Comparison of ENCODE assay signal across 21 cellular contexts in the genomic region with DNA sequence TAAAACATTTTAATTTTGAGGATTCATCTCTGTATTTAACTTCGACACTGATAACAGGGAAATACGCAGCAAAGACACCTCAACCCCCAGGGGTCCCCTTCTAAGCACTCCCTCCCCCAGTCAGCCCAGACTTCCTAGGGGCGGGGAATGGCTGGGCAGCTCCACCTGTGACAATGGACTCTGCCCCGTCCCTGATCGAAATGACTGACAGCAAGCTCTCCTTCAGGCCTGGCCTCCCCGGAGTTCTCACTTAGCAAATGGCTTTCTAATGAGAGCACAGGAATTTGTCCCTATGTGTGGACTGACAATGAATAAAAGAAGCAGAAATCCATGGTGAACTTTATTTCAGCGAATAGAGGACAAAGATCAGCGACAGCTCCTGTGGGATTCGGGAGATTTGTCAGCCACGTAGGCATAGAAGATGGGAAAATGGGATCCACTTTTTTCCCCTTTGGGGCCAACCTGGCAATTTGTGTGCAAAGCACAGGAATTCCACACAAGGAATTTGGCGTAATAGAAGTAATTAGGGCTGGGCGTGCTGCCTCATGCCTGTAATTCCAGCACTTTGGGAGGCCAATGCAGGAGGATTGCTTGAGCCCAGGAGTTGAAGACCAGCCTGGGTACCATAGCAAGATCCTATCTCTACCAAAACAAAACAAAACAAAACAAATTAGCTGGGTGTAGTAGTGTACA.
A peak's percentile ranks its signal among the peaks of the same experiment; 100 is the strongest.
DNase-seq lines count a peak whose midpoint lies in the region; ATAC-seq and TF ChIP-seq lines count a peak whose summit lies in the region.
"Had no signal": no experiment of that assay in that cellular context is flagged by ENCODE, and none has a peak within 500 bp of the region (broad histone marks: within the 10 kb centered on the region; RNA-seq: fewer than 3 reads in every experiment).

No MANE protein-coding gene starts in this region.

- peaks cover 19% of the 10 kb centered on the region for H3K4me1 Mint-ChIP-seq in endodermal cell
- H3K4me1 Mint-ChIP-seq: activated T-helper 17 cell treated with anti-CD3 and anti-CD28 coated beads, Interleukin-2, amount 50 U/mL, for 72 hours had no signal

- H3K4me3 ChIP-seq in endodermal cell (ENCODE audit: low read length) (no peak overlapping the region), upper lobe of right lung (no peak overlapping the region), SJCRH30 (no peak overlapping the region)
- H3K4me3 ChIP-seq: adrenal gland, gastroesophageal sphincter, skin epidermis, tibial artery had no signal

- DNase-seq in NCI-H2227 (lab: John Stamatoyannopoulos, UW; ENCODE audit: unreplicated experiment): peak; percentile 9
- DNase-seq in NCI-H2227 treated with DMSO at 0.1 percent for 48 hours (lab: John Stamatoyannopoulos, UW): no peak
- DNase-seq in endodermal cell: peak; percentile 83
- DNase-seq in mucosa of gallbladder (ENCODE audit: low spot score): peak; percentile 72
- DNase-seq in upper lobe of right lung: peak; percentile 52
- DNase-seq in SJCRH30: no peak
- DNase-seq: activated CD4-positive, CD25-positive, alpha-beta regulatory T cell; activated CD8-positive, alpha-beta memory T cell treated with anti-CD3 and anti-CD28 coated beads for 24 hours; adrenal gland; HFFc6; NCI-H146; NCI-H345 had no signal

- H3K9ac ChIP-seq in endodermal cell (ENCODE audit: extremely low read depth, low read length, poor library complexity, severe bottlenecking): no peak overlapping the region

- ATAC-seq in upper lobe of right lung (no peak), HG03442 (IDR thresholded peaks at IDR 0.05; ENCODE audit: unreplicated experiment) (no peak), GM21528 (IDR thresholded peaks at IDR 0.05; ENCODE audit: low FRiP score, unreplicated experiment) (no peak)
- ATAC-seq: activated T-helper 17 cell treated with anti-CD3 and anti-CD28 coated beads, Interleukin-2, amount 50 U/mL, for 72 hours; gastroesophageal sphincter had no signal

- peaks cover 4% of the 10 kb centered on the region for H3K9me3 ChIP-seq in endodermal cell (ENCODE audit: control insufficient read depth, low read length)
- H3K9me3 ChIP-seq in upper lobe of right lung: no peaks in the 10 kb centered on the region
- H3K9me3 ChIP-seq in SJCRH30 (replicated peaks): no peaks in the 10 kb centered on the region
- H3K9me3 ChIP-seq: adrenal gland, gastroesophageal sphincter, tibial artery had no signal

- no peaks in the 10 kb centered on the region for H3K36me3 ChIP-seq in endodermal cell (ENCODE audit: control insufficient read depth, insufficient read depth, low read length)
- no peaks in the 10 kb centered on the region for H3K36me3 ChIP-seq in upper lobe of right lung
- H3K36me3 ChIP-seq in SJCRH30: no peaks in the 10 kb centered on the region
- H3K36me3 ChIP-seq: adrenal gland, gastroesophageal sphincter, tibial artery had no signal

- intact Hi-C loops in upper lobe of right lung (cut with DNase I): loop anchor here (5.0 to 10.0 kb wide), 2 partner anchors 82 to 105 kb away; no protein-coding TSS in a partner anchor

- peaks cover 38% of the 10 kb centered on the region for H3K27me3 Mint-ChIP-seq in endodermal cell (ENCODE audit: insufficient read depth)

- peaks cover under 1% of the 10 kb centered on the region for H3K9me3 Mint-ChIP-seq in endodermal cell
- H3K9me3 Mint-ChIP-seq: activated T-helper 17 cell treated with anti-CD3 and anti-CD28 coated beads, Interleukin-2, amount 50 U/mL, for 72 hours; HFFc6; memory B cell; T-helper 1 cell treated with Interleukin-12 subunit alpha and Interleukin-12 subunit beta and Interleukin-4 antibody, amounts not matched to agents 30 μg/mL and 1 μg/mL, for 36 hours had no signal

- 40 to 51% methylated on average over 10 to 12 of the region's 12 CpGs for WGBS in endodermal cell (ENCODE audit: insufficient coverage in 1 of 2, insufficient read length in 1 of 2), 2 experiments

- H3K27ac ChIP-seq in endodermal cell (ENCODE audit: low read depth, low read length): no peak overlapping the region
- no peak overlapping the region for H3K27ac ChIP-seq in upper lobe of right lung
- H3K27ac ChIP-seq in SJCRH30: no peak overlapping the region
- H3K27ac ChIP-seq: 22Rv1, adrenal gland, tibial artery had no signal

- H3K36me3 Mint-ChIP-seq in endodermal cell (ENCODE audit: low read depth): no peaks in the 10 kb centered on the region
- H3K36me3 Mint-ChIP-seq: memory B cell had no signal

- TF ChIP-seq CTCF in endodermal cell (conservative IDR thresholded peaks at IDR 0.05) (no peak), upper lobe of right lung (IDR thresholded peaks at IDR 0.05) (no peak)

- H3K4me1 ChIP-seq in endodermal cell (ENCODE audit: control insufficient read depth, insufficient read depth, low read length) (peaks cover 5% of the 10 kb centered on the region), upper lobe of right lung (peaks cover 8% of the 10 kb centered on the region), SJCRH30 (peaks cover 13% of the 10 kb centered on the region)

- H3K27ac Mint-ChIP-seq in endodermal cell: peak overlapping the region; percentile 9
- H3K27ac Mint-ChIP-seq: activated T-helper 17 cell treated with anti-CD3 and anti-CD28 coated beads, Interleukin-2, amount 50 U/mL, for 72 hours; HFFc6; memory B cell; T-helper 1 cell treated with Interleukin-12 subunit alpha and Interleukin-12 subunit beta and Interleukin-4 antibody, amounts not matched to agents 30 μg/mL and 1 μg/mL, for 36 hours had no signal

- H3K4me3 Mint-ChIP-seq in endodermal cell: peak overlapping the region; percentile 10
- H3K4me3 Mint-ChIP-seq: activated T-helper 17 cell treated with anti-CD3 and anti-CD28 coated beads, Interleukin-2, amount 50 U/mL, for 72 hours; HFFc6; memory B cell; T-helper 1 cell treated with Interleukin-12 subunit alpha and Interleukin-12 subunit beta and Interleukin-4 antibody, amounts not matched to agents 30 μg/mL and 1 μg/mL, for 36 hours had no signal

- H3K27me3 ChIP-seq in endodermal cell (ENCODE audit: control insufficient read depth, insufficient read depth, low read length, poor library complexity, severe bottlenecking) (no peaks in the 10 kb centered on the region), upper lobe of right lung (peaks cover 30% of the 10 kb centered on the region), SJCRH30 (no peaks in the 10 kb centered on the region)
- H3K27me3 ChIP-seq: adrenal gland had no signal

Comparison
In these comparisons a context has a peak if more than half of its experiments do, and no peak if none do; other contexts are left out.
1. DNase-seq: peak in NCI-H2227 (single experiment), endodermal cell (single experiment), mucosa of gallbladder (single experiment) and upper lobe of right lung (single experiment); none in NCI-H2227 treated with DMSO at 0.1 percent for 48 hours (single experiment) and SJCRH30 (0 of 2).